Comparison of ENCODE assay signal across 17 cellular contexts in genomic region chr7:22234247-22234646, GRCh38.
DNase-seq lines count a peak whose midpoint lies in the region; ATAC-seq, FAIRE-seq and TF ChIP-seq lines count a peak whose summit lies in the region.
"Had no signal": no experiment of that assay in that cellular context is flagged by ENCODE, and none has a peak within 500 bp of the region (broad histone marks: within the 10 kb centered on the region; RNA-seq: fewer than 3 reads in every experiment).

No MANE protein-coding gene starts in this region.

- H3K27ac Mint-ChIP-seq in astrocyte (ENCODE audit: unreplicated experiment) = no peak overlapping the region
- H3K27ac Mint-ChIP-seq in CD4-positive, alpha-beta memory T cell = no peak overlapping the region

- CTCF ChIA-PET in CD4-positive, alpha-beta memory T cell (lab: Charles Lee; ENCODE audit: partially characterized antibody) = no interaction called here

- no peak overlapping the region for H3K4me2 ChIP-seq in astrocyte (ENCODE audit: low read length)

- 30% methylated on average over 4 of the region's 4 CpGs for WGBS in prostate gland

- H3K27ac ChIP-seq in astrocyte (ENCODE audit: low read depth, low read length) = no peak overlapping the region
- no peak overlapping the region for H3K27ac ChIP-seq in CD4-positive, alpha-beta memory T cell (ENCODE audit: low read depth, low read length)
- no peak overlapping the region for H3K27ac ChIP-seq in prostate gland
- H3K27ac ChIP-seq: C4-2B, GM23248, SJCRH30 had no signal

- intact Hi-C loops in left ventricle myocardium superior (cut with micrococcal nuclease) (no loop called here), Right ventricle myocardium superior (cut with DNase I) (no loop called here), prostate gland (cut with DNase I) (no loop called here)
- intact Hi-C loops in CD4-positive, alpha-beta memory T cell (cut with micrococcal nuclease) = no loop called here

- no peak overlapping the region for H2AFZ ChIP-seq in astrocyte (ENCODE audit: low read depth, low read length)
- H2AFZ ChIP-seq: GM23248 had no signal

- H3K36me3 Mint-ChIP-seq in astrocyte (ENCODE audit: low read depth, unreplicated experiment) = no peaks in the 10 kb centered on the region
- no peaks in the 10 kb centered on the region for H3K36me3 Mint-ChIP-seq in CD4-positive, alpha-beta memory T cell

- peaks cover 2% of the 10 kb centered on the region for H3K27me3 Mint-ChIP-seq in astrocyte (ENCODE audit: low read depth, unreplicated experiment)
- H3K27me3 Mint-ChIP-seq in CD4-positive, alpha-beta memory T cell = peaks cover 2 to 3% of the 10 kb centered on the region in 2 donors

- H3K36me3 ChIP-seq in astrocyte (ENCODE audit: insufficient read depth, low read length) (no peaks in the 10 kb centered on the region), prostate gland (no peaks in the 10 kb centered on the region)
- no peaks in the 10 kb centered on the region for H3K36me3 ChIP-seq in CD4-positive, alpha-beta memory T cell (ENCODE audit: insufficient read depth, low read length)
- H3K36me3 ChIP-seq: SJCRH30 had no signal

- H3K4me3 ChIP-seq in astrocyte (ENCODE audit: insufficient read depth, low read depth, low read length) (no peak overlapping the region), fibroblast of the aortic adventitia (ENCODE audit: low read depth, low read length) (no peak overlapping the region), prostate gland (no peak overlapping the region)
- no peak overlapping the region for H3K4me3 ChIP-seq in CD4-positive, alpha-beta memory T cell (ENCODE audit: low read length in 2 of 2)
- H3K4me3 ChIP-seq: GM12878, GM23248, SJCRH30 had no signal

- H3K79me2 ChIP-seq in astrocyte (ENCODE audit: insufficient read depth, low read length) = no peaks in the 10 kb centered on the region

- no peak overlapping the region for H3K9ac ChIP-seq in astrocyte (ENCODE audit: low read length)
- H3K9ac ChIP-seq: GM23248 had no signal

- ATAC-seq in left ventricle myocardium superior (peak; percentile 42), Right ventricle myocardium superior (ENCODE audit: poor library complexity) (no peak)
- ATAC-seq: GM12878 had no signal

- H3K4me1 ChIP-seq in astrocyte (ENCODE audit: insufficient read depth, low read length) (no peaks in the 10 kb centered on the region), prostate gland (replicated peaks) (no peaks in the 10 kb centered on the region)
- no peaks in the 10 kb centered on the region for H3K4me1 ChIP-seq in CD4-positive, alpha-beta memory T cell (ENCODE audit: insufficient read depth, low read length)
- H3K4me1 ChIP-seq: SJCRH30 had no signal

- H3K4me3 Mint-ChIP-seq in astrocyte (ENCODE audit: unreplicated experiment) = no peak overlapping the region
- H3K4me3 Mint-ChIP-seq in CD4-positive, alpha-beta memory T cell = no peak overlapping the region

- no peaks in the 10 kb centered on the region for H3K9me3 ChIP-seq in astrocyte (ENCODE audit: insufficient read depth, low read depth, low read length)
- H3K9me3 ChIP-seq in CD4-positive, alpha-beta memory T cell (ENCODE audit: control insufficient read depth in 1 of 2, low read length in 2 of 2) = no peaks in the 10 kb centered on the region
- H3K9me3 ChIP-seq in prostate gland = no peaks in the 10 kb centered on the region
- H3K9me3 ChIP-seq: SJCRH30 had no signal

- H3K4me1 Mint-ChIP-seq in astrocyte (ENCODE audit: low read depth, unreplicated experiment) = no peaks in the 10 kb centered on the region
- no peaks in the 10 kb centered on the region for H3K4me1 Mint-ChIP-seq in CD4-positive, alpha-beta memory T cell

- DNase-seq in left ventricle myocardium superior (no peak), Right ventricle myocardium superior (no peak), astrocyte (ENCODE audit: low read depth) (peak; percentile 37), fibroblast of the aortic adventitia (ENCODE audit: low read depth) (peak; percentile 72), prostate gland (ENCODE audit: low spot score) (no peak), glomerular visceral epithelial cell (ENCODE audit: extremely low spot score) (no peak)
- DNase-seq in CD4-positive, alpha-beta memory T cell = no peak
- DNase-seq: DMS 273 treated with DMSO at 0.1 percent for 48 hours, GDM1, GM23248, KG1, NCI-H1694, NCI-H226, NCI-H524 treated with DMSO at 0.1 percent for 48 hours, SJCRH30 had no signal

- TF ChIP-seq POLR2A in prostate gland (IDR thresholded peaks at IDR 0.05) = no peak

- POLR2A ChIA-PET in CD4-positive, alpha-beta memory T cell (lab: Charles Lee; ENCODE audit: partially characterized antibody) = no interaction called here

- TF ChIP-seq CTCF in astrocyte (IDR thresholded peaks at IDR 0.05; ENCODE audit: insufficient read depth, low read depth, low read length) (no peak), fibroblast of the aortic adventitia (IDR thresholded peaks at IDR 0.05; ENCODE audit: insufficient read depth, low read length) (no peak), prostate gland (IDR thresholded peaks at IDR 0.05) (no peak)

- FAIRE-seq in astrocyte (lab: Jason Lieb, UNC) = no peak

- H3K27me3 ChIP-seq in astrocyte (ENCODE audit: insufficient read depth, low read length) (no peaks in the 10 kb centered on the region), prostate gland (replicated peaks; ENCODE audit: insufficient read depth) (no peaks in the 10 kb centered on the region)
- H3K27me3 ChIP-seq in CD4-positive, alpha-beta memory T cell (ENCODE audit: insufficient read depth, low read length) = no peaks in the 10 kb centered on the region

- H4K20me1 ChIP-seq in astrocyte (ENCODE audit: insufficient read depth, low read length) = no peaks in the 10 kb centered on the region

- peaks cover 2% of the 10 kb centered on the region for H3K9me3 Mint-ChIP-seq in astrocyte (ENCODE audit: unreplicated experiment)
- H3K9me3 Mint-ChIP-seq in CD4-positive, alpha-beta memory T cell = no peaks in the 10 kb centered on the region

Comparison
In these comparisons a context has a peak if more than half of its experiments do, and no peak if none do; other contexts are left out.
1. DNase-seq: peak in astrocyte (single experiment) and fibroblast of the aortic adventitia (single experiment); none in left ventricle myocardium superior (single experiment), Right ventricle myocardium superior (single experiment), CD4-positive, alpha-beta memory T cell (0 of 5), prostate gland (single experiment) and glomerular visceral epithelial cell (single experiment).